Comparison of ENCODE assay signal across 19 cellular contexts in the genomic region with DNA sequence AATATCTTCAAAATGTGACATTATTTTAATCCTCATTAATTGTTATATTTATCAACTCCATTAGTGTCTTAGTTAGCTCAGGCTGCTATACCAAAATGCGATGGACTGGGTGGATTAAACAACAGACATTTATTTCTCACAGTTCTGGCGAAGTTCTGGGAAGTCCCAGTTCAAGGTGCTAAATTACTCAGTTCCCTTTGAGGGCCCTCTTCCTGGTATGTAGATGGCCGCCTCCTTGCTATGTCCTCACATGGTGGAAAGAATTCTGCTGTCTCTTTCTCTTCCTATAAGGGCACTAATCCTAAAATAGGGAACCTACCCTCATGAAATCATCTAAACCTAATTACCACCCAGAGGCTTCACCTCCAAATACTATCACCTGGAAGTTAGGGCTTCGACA. TPM values are rescaled to one million over a fixed set of nuclear protein-coding genes. Genes with fewer than 3 reads are reported as not detected.
DNase-seq lines count a peak whose midpoint lies in the region; ATAC-seq and TF ChIP-seq lines count a peak whose summit lies in the region.
"Had no signal": no experiment of that assay in that cellular context is flagged by ENCODE, and none has a peak within 500 bp of the region (broad histone marks: within the 10 kb centered on the region; RNA-seq: fewer than 3 reads in every experiment).

No MANE protein-coding gene starts in this region.

- POLR2A ChIA-PET in activated CD8-positive, alpha-beta T cell treated with anti-CD3 and anti-CD28 coated beads for 36 hours (lab: Charles Lee): no interaction called here
- POLR2A ChIA-PET in activated CD8-positive, alpha-beta T cell treated with anti-CD3 and anti-CD28 coated beads, Interleukin-2, amount 10 ng/mL, durations not matched to agents 7 days and 5 days (lab: Charles Lee): no interaction called here
- POLR2A ChIA-PET in WTC11 (lab: Charles Lee): no interaction called here

- H3K4me3 Mint-ChIP-seq in activated CD8-positive, alpha-beta T cell treated with anti-CD3 and anti-CD28 coated beads for 36 hours: no peak overlapping the region
- no peak overlapping the region for H3K4me3 Mint-ChIP-seq in activated CD8-positive, alpha-beta T cell treated with anti-CD3 and anti-CD28 coated beads, Interleukin-2, amount 10 ng/mL, durations not matched to agents 7 days and 5 days
- no peak overlapping the region for H3K4me3 Mint-ChIP-seq in WTC11
- no peak overlapping the region for H3K4me3 Mint-ChIP-seq in stimulated activated effector memory CD8-positive, alpha-beta T cell treated with anti-CD3 and anti-CD28 coated beads, Interleukin-12 subunit alpha, Interleukin-12 subunit beta, amount 100 ng/mL, for 72 hours
- H3K4me3 Mint-ChIP-seq: IgD-negative memory B cell had no signal

- H3K27me3 Mint-ChIP-seq in activated CD8-positive, alpha-beta T cell treated with anti-CD3 and anti-CD28 coated beads for 36 hours: no peaks in the 10 kb centered on the region
- H3K27me3 Mint-ChIP-seq in activated CD8-positive, alpha-beta T cell treated with anti-CD3 and anti-CD28 coated beads, Interleukin-2, amount 10 ng/mL, durations not matched to agents 7 days and 5 days (ENCODE audit: low read depth): peaks cover 4% of the 10 kb centered on the region
- H3K27me3 Mint-ChIP-seq in WTC11 (ENCODE audit: low read depth): no peaks in the 10 kb centered on the region
- H3K27me3 Mint-ChIP-seq: IgD-negative memory B cell had no signal

- DNase-seq in activated CD8-positive, alpha-beta T cell treated with anti-CD3 and anti-CD28 coated beads for 36 hours: peak; percentile 3
- no peak for DNase-seq in activated CD8-positive, alpha-beta T cell treated with anti-CD3 and anti-CD28 coated beads, Interleukin-2, amount 10 ng/mL, durations not matched to agents 7 days and 5 days
- DNase-seq in WTC11 (ENCODE audit: low spot score) (no peak), NCI-H1105 (lab: John Stamatoyannopoulos, UW) (no peak), NCI-H1930 (lab: John Stamatoyannopoulos, UW) (no peak)
- DNase-seq in stimulated activated effector memory CD8-positive, alpha-beta T cell treated with anti-CD3 and anti-CD28 coated beads, Interleukin-12 subunit alpha, Interleukin-12 subunit beta, amount 100 ng/mL, for 72 hours (ENCODE audit: low spot score in 2 of 2): no peak
- DNase-seq: Calu3, DMS153, DND-41, NCI-H1092, NCI-H146, NCI-H2029, NCI-H446, NCI-H774, SIG-M5, SW 1271 had no signal

- no peaks in the 10 kb centered on the region for H3K9me3 Mint-ChIP-seq in activated CD8-positive, alpha-beta T cell treated with anti-CD3 and anti-CD28 coated beads for 36 hours
- no peaks in the 10 kb centered on the region for H3K9me3 Mint-ChIP-seq in activated CD8-positive, alpha-beta T cell treated with anti-CD3 and anti-CD28 coated beads, Interleukin-2, amount 10 ng/mL, durations not matched to agents 7 days and 5 days (ENCODE audit: insufficient read depth)
- H3K9me3 Mint-ChIP-seq in WTC11: peaks cover 4% of the 10 kb centered on the region
- no peaks in the 10 kb centered on the region for H3K9me3 Mint-ChIP-seq in stimulated activated effector memory CD8-positive, alpha-beta T cell treated with anti-CD3 and anti-CD28 coated beads, Interleukin-12 subunit alpha, Interleukin-12 subunit beta, amount 100 ng/mL, for 72 hours

- no peaks in the 10 kb centered on the region for H3K4me1 Mint-ChIP-seq in activated CD8-positive, alpha-beta T cell treated with anti-CD3 and anti-CD28 coated beads for 36 hours (ENCODE audit: low read depth)
- H3K4me1 Mint-ChIP-seq in activated CD8-positive, alpha-beta T cell treated with anti-CD3 and anti-CD28 coated beads, Interleukin-2, amount 10 ng/mL, durations not matched to agents 7 days and 5 days (ENCODE audit: low read depth): no peaks in the 10 kb centered on the region
- peaks cover 39% of the 10 kb centered on the region for H3K4me1 Mint-ChIP-seq in WTC11
- H3K4me1 Mint-ChIP-seq in stimulated activated effector memory CD8-positive, alpha-beta T cell treated with anti-CD3 and anti-CD28 coated beads, Interleukin-12 subunit alpha, Interleukin-12 subunit beta, amount 100 ng/mL, for 72 hours: no peaks in the 10 kb centered on the region
- H3K4me1 Mint-ChIP-seq: IgD-negative memory B cell had no signal

- intact Hi-C loops in activated CD8-positive, alpha-beta T cell treated with anti-CD3 and anti-CD28 coated beads for 36 hours (cut with micrococcal nuclease): no loop called here

- no peak for ATAC-seq in activated CD8-positive, alpha-beta T cell treated with anti-CD3 and anti-CD28 coated beads for 36 hours
- no peak for ATAC-seq in activated CD8-positive, alpha-beta T cell treated with anti-CD3 and anti-CD28 coated beads, Interleukin-2, amount 10 ng/mL, durations not matched to agents 7 days and 5 days
- ATAC-seq in GM21717 (IDR thresholded peaks at IDR 0.05; ENCODE audit: unreplicated experiment): peak; percentile 58
- peak; percentile 53; the same call in 1 of the 2 replicates for ATAC-seq in WTC11
- peak; percentile 36 for ATAC-seq in stimulated activated effector memory CD8-positive, alpha-beta T cell treated with anti-CD3 and anti-CD28 coated beads, Interleukin-12 subunit alpha, Interleukin-12 subunit beta, amount 100 ng/mL, for 72 hours
- no peak for ATAC-seq in HG03571 (IDR thresholded peaks at IDR 0.05; ENCODE audit: unreplicated experiment)

- TF ChIP-seq CTCF in activated CD8-positive, alpha-beta T cell treated with anti-CD3 and anti-CD28 coated beads for 36 hours (IDR thresholded peaks at IDR 0.05): no peak
- TF ChIP-seq CTCF in WTC11 (IDR thresholded peaks at IDR 0.05): no peak

- H3K36me3 Mint-ChIP-seq in activated CD8-positive, alpha-beta T cell treated with anti-CD3 and anti-CD28 coated beads for 36 hours (ENCODE audit: low read depth): no peaks in the 10 kb centered on the region
- no peaks in the 10 kb centered on the region for H3K36me3 Mint-ChIP-seq in activated CD8-positive, alpha-beta T cell treated with anti-CD3 and anti-CD28 coated beads, Interleukin-2, amount 10 ng/mL, durations not matched to agents 7 days and 5 days (ENCODE audit: low read depth)
- no peaks in the 10 kb centered on the region for H3K36me3 Mint-ChIP-seq in WTC11
- H3K36me3 Mint-ChIP-seq in stimulated activated effector memory CD8-positive, alpha-beta T cell treated with anti-CD3 and anti-CD28 coated beads, Interleukin-12 subunit alpha, Interleukin-12 subunit beta, amount 100 ng/mL, for 72 hours: no peaks in the 10 kb centered on the region

- no peak overlapping the region for H3K27ac Mint-ChIP-seq in activated CD8-positive, alpha-beta T cell treated with anti-CD3 and anti-CD28 coated beads for 36 hours
- H3K27ac Mint-ChIP-seq in activated CD8-positive, alpha-beta T cell treated with anti-CD3 and anti-CD28 coated beads, Interleukin-2, amount 10 ng/mL, durations not matched to agents 7 days and 5 days: no peak overlapping the region
- no peak overlapping the region for H3K27ac Mint-ChIP-seq in WTC11
- H3K27ac Mint-ChIP-seq in stimulated activated effector memory CD8-positive, alpha-beta T cell treated with anti-CD3 and anti-CD28 coated beads, Interleukin-12 subunit alpha, Interleukin-12 subunit beta, amount 100 ng/mL, for 72 hours: peak overlapping the region; percentile 67

- CTCF ChIA-PET in activated CD8-positive, alpha-beta T cell treated with anti-CD3 and anti-CD28 coated beads for 36 hours (lab: Charles Lee): no interaction called here
- CTCF ChIA-PET in activated CD8-positive, alpha-beta T cell treated with anti-CD3 and anti-CD28 coated beads, Interleukin-2, amount 10 ng/mL, durations not matched to agents 7 days and 5 days (lab: Charles Lee): interaction anchor here (3.1 kb wide), 1 partner anchor 7 kb away, joined by 14 read pairs; no protein-coding TSS in a partner anchor
- CTCF ChIA-PET in WTC11 (lab: Charles Lee): interaction anchor here (0.6 to 1.0 kb wide), 2 partner anchors 8 to 45 kb away, joined by 3 to 4 read pairs; no protein-coding TSS in a partner anchor

TF ChIP-seq in WTC11, 78 proteins besides CTCF, POLR2A, EP300 and RAD21:
- TF ChIP-seq NR2C2 (CRISPR knock-in tag; IDR thresholded peaks at IDR 0.05): no peak
- TF ChIP-seq RORB (CRISPR knock-in tag; IDR thresholded peaks at IDR 0.05): no peak
- TF ChIP-seq, protein P1, sequence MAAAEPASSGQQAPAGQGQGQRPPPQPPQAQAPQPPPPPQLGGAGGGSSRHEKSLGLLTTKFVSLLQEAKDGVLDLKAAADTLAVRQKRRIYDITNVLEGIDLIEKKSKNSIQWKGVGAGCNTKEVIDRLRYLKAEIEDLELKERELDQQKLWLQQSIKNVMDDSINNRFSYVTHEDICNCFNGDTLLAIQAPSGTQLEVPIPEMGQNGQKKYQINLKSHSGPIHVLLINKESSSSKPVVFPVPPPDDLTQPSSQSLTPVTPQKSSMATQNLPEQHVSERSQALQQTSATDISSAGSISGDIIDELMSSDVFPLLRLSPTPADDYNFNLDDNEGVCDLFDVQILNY (CRISPR knock-in tag; IDR thresholded peaks at IDR 0.05): no peak
- TF ChIP-seq, protein P2, sequence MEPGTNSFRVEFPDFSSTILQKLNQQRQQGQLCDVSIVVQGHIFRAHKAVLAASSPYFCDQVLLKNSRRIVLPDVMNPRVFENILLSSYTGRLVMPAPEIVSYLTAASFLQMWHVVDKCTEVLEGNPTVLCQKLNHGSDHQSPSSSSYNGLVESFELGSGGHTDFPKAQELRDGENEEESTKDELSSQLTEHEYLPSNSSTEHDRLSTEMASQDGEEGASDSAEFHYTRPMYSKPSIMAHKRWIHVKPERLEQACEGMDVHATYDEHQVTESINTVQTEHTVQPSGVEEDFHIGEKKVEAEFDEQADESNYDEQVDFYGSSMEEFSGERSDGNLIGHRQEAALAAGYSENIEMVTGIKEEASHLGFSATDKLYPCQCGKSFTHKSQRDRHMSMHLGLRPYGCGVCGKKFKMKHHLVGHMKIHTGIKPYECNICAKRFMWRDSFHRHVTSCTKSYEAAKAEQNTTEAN (CRISPR knock-in tag; IDR thresholded peaks at IDR 0.05): no peak
TF ChIP-seq in WTC11: peak in this region for 0.

RNA-seq across cellular contexts. Expression of a gene that starts 38.8 kb away (rescaled TPM):
- total RNA-seq in activated CD8-positive, alpha-beta T cell treated with anti-CD3 and anti-CD28 coated beads for 36 hours: 100 to 1,000 TPM; 527 TPM
- total RNA-seq in activated CD8-positive, alpha-beta T cell treated with anti-CD3 and anti-CD28 coated beads, Interleukin-2, amount 10 ng/mL, durations not matched to agents 7 days and 5 days: 100 to 1,000 TPM; 350 to 360 TPM
- 195 to 204 TPM (median 195 TPM) in 3 replicates for total RNA-seq in WTC11 (2021)

Comparison
In these comparisons a context has a peak if more than half of its experiments do, and no peak if none do; other contexts are left out.
1. ATAC-seq: peak in GM21717 (single experiment), WTC11 (single experiment) and stimulated activated effector memory CD8-positive, alpha-beta T cell treated with anti-CD3 and anti-CD28 coated beads, Interleukin-12 subunit alpha, Interleukin-12 subunit beta, amount 100 ng/mL, for 72 hours (single experiment); none in activated CD8-positive, alpha-beta T cell treated with anti-CD3 and anti-CD28 coated beads for 36 hours (single experiment), activated CD8-positive, alpha-beta T cell treated with anti-CD3 and anti-CD28 coated beads, Interleukin-2, amount 10 ng/mL, durations not matched to agents 7 days and 5 days (single experiment) and HG03571 (single experiment).